Comparison of ENCODE assay signal across 8 cellular contexts in genomic region chr13:114143806-114144605, GRCh38. TPM values are rescaled to one million over a fixed set of nuclear protein-coding genes. Genes with fewer than 3 reads are reported as not detected.
DNase-seq lines count a peak whose midpoint lies in the region; TF ChIP-seq lines count a peak whose summit lies in the region.

No MANE protein-coding gene starts in this region.

- H3K4me3 ChIP-seq in Karpas-422 (ENCODE audit: low read length): no peak overlapping the region

- no peaks in the 10 kb centered on the region for H3K4me1 ChIP-seq in Karpas-422 (ENCODE audit: low read length)

- H3K9me2 ChIP-seq in Karpas-422 (replicated peaks; ENCODE audit: insufficient read depth, low read length): no peaks in the 10 kb centered on the region

- no peaks in the 10 kb centered on the region for H3K27me3 Mint-ChIP-seq in activated naive CD4-positive, alpha-beta T cell treated with anti-CD3 and anti-CD28 coated beads, Interleukin-2, amount 50 U/mL, for 24 hours
- H3K27me3 Mint-ChIP-seq in osteocyte (ENCODE audit: unreplicated experiment): peaks cover 5% of the 10 kb centered on the region

- H3K4me2 ChIP-seq in Karpas-422 (ENCODE audit: low read depth, low read length, poor library complexity, severe bottlenecking): no peak overlapping the region

- no peak overlapping the region for H3K9ac ChIP-seq in Karpas-422 (ENCODE audit: low read length)

- TF ChIP-seq CTCF in osteocyte (IDR thresholded peaks at IDR 0.05): peak; percentile 7

- peaks cover 41% of the 10 kb centered on the region for H3K4me1 Mint-ChIP-seq in activated naive CD4-positive, alpha-beta T cell treated with anti-CD3 and anti-CD28 coated beads, Interleukin-2, amount 50 U/mL, for 24 hours
- H3K4me1 Mint-ChIP-seq in osteocyte (ENCODE audit: unreplicated experiment): peaks cover 4% of the 10 kb centered on the region

- peak in 2 of 3 experiments; percentile 30 to 54 for DNase-seq in NCI-H1417 (lab: John Stamatoyannopoulos, UW)
- no peak for DNase-seq in NCI-H1417 treated with DMSO at 0.1 percent for 48 hours (lab: John Stamatoyannopoulos, UW)
- DNase-seq in Karpas-422: peak; percentile 85
- DNase-seq in osteocyte (ENCODE audit: extremely low spot score, unreplicated experiment): no peak
- no peak for DNase-seq in NCI-H128 (lab: John Stamatoyannopoulos, UW; ENCODE audit: unreplicated experiment)
- DNase-seq in DMS79 (lab: John Stamatoyannopoulos, UW): no peak
- no peak for DNase-seq in globus pallidus (ENCODE audit: low spot score)

- H2AFZ ChIP-seq in Karpas-422 (ENCODE audit: low read length): no peak overlapping the region

- peak overlapping the region; percentile 61 for H3K27ac Mint-ChIP-seq in activated naive CD4-positive, alpha-beta T cell treated with anti-CD3 and anti-CD28 coated beads, Interleukin-2, amount 50 U/mL, for 24 hours
- no peak overlapping the region for H3K27ac Mint-ChIP-seq in osteocyte (ENCODE audit: unreplicated experiment)

- H3K27ac ChIP-seq in Karpas-422 (ENCODE audit: low read length): no peak overlapping the region

- H3K4me3 Mint-ChIP-seq in activated naive CD4-positive, alpha-beta T cell treated with anti-CD3 and anti-CD28 coated beads, Interleukin-2, amount 50 U/mL, for 24 hours: no peak overlapping the region
- no peak overlapping the region for H3K4me3 Mint-ChIP-seq in osteocyte (ENCODE audit: unreplicated experiment)

- no peaks in the 10 kb centered on the region for H3K36me3 ChIP-seq in Karpas-422 (ENCODE audit: insufficient read depth, low read length)

- H3K79me2 ChIP-seq in Karpas-422 (ENCODE audit: low read length): no peaks in the 10 kb centered on the region

- H3K9me3 ChIP-seq in Karpas-422 (ENCODE audit: low read length): no peaks in the 10 kb centered on the region

- H3K36me3 Mint-ChIP-seq in activated naive CD4-positive, alpha-beta T cell treated with anti-CD3 and anti-CD28 coated beads, Interleukin-2, amount 50 U/mL, for 24 hours: peaks cover 2% of the 10 kb centered on the region
- H3K36me3 Mint-ChIP-seq in osteocyte (ENCODE audit: unreplicated experiment): no peaks in the 10 kb centered on the region

- H3K9me3 Mint-ChIP-seq in activated naive CD4-positive, alpha-beta T cell treated with anti-CD3 and anti-CD28 coated beads, Interleukin-2, amount 50 U/mL, for 24 hours: no peaks in the 10 kb centered on the region
- no peaks in the 10 kb centered on the region for H3K9me3 Mint-ChIP-seq in osteocyte (ENCODE audit: unreplicated experiment)

- H4K20me1 ChIP-seq in Karpas-422 (ENCODE audit: insufficient read depth, low read depth, low read length): no peaks in the 10 kb centered on the region

- no peaks in the 10 kb centered on the region for H3K27me3 ChIP-seq in Karpas-422 (ENCODE audit: low read length)

RNA-seq across cellular contexts. Expression of gene RASA3, which starts 11.6 kb away (rescaled TPM):
- total RNA-seq in Karpas-422 (2014; rRNA removed; shearing (Covaris generic); ENCODE audit: low replicate concordance): 0.56 and 2.4 TPM in 2 replicates
- 44.8 and 45.5 TPM in 2 replicates for total RNA-seq in osteocyte

RNA-seq across cellular contexts. Expression of gene CFAP97D2, which starts 35.1 kb away (rescaled TPM):
- not detected in 2 replicates for total RNA-seq in Karpas-422 (2014; rRNA removed; shearing (Covaris generic); ENCODE audit: low replicate concordance)
- not detected in 2 replicates for total RNA-seq in osteocyte

Comparison
In these comparisons a context has a peak if more than half of its experiments do, and no peak if none do; other contexts are left out.
1. DNase-seq: peak in NCI-H1417 (2 of 3) and Karpas-422 (single experiment); none in NCI-H1417 treated with DMSO at 0.1 percent for 48 hours (single experiment), osteocyte (single experiment), NCI-H128 (single experiment), DMS79 (single experiment) and globus pallidus (single experiment).
2. RNA of gene RASA3, which starts 11.6 kb away (total RNA-seq): 44.8 to 45.5 TPM in osteocyte; 0.56 to 2.4 TPM in Karpas-422; every median in the first group is over 10 times any median in the second.